In genomic region chr22:50115693-50116092, GRCh38 we compare ENCODE assay signal across 20 cellular contexts. TPM values are rescaled to one million over a fixed set of nuclear protein-coding genes. Genes with fewer than 3 reads are reported as not detected.
DNase-seq lines count a peak whose midpoint lies in the region; ATAC-seq and TF ChIP-seq lines count a peak whose summit lies in the region.
"Had no signal": no experiment of that assay in that cellular context is flagged by ENCODE, and none has a peak within 500 bp of the region (broad histone marks: within the 10 kb centered on the region; RNA-seq: fewer than 3 reads in every experiment).

No MANE protein-coding gene starts in this region.

- peak overlapping the region; percentile 53; the same call in 2 of the 3 replicates for H2BK15ac ChIP-seq in IMR-90 (ENCODE audit: low read depth, low read length)

- H2BK20ac ChIP-seq in IMR-90 (ENCODE audit: low read depth, low read length): peak overlapping the region; percentile 48

- H3K79me2 ChIP-seq in smooth muscle cell (ENCODE audit: low read depth): no peaks in the 10 kb centered on the region

- H3K27ac ChIP-seq in IMR-90 (ENCODE audit: insufficient read depth, low read length) (peak overlapping the region; percentile 30; the same call in 1 of the 2 replicates), VCaP (peak overlapping the region; percentile 61), smooth muscle cell (ENCODE audit: low read depth) (peak overlapping the region; percentile 29)
- H3K27ac ChIP-seq: C4-2B, cardiac muscle cell, gastrocnemius medialis had no signal

- CTCF ChIA-PET in IMR-90 (lab: Yijun Ruan, JAX): interaction anchor here (1.1 kb wide), 1 partner anchor 36 kb away, joined by 3 read pairs; no protein-coding TSS in a partner anchor

- H4K5ac ChIP-seq in IMR-90 (ENCODE audit: low read depth, low read length): peak overlapping the region; percentile 84

- H2AK9ac ChIP-seq in IMR-90 (replicated peaks; ENCODE audit: low read depth, low read length, poor library complexity): peak overlapping the region; percentile 77

- H3K56ac ChIP-seq in IMR-90 (ENCODE audit: extremely low read depth, insufficient read depth, low read length): no peak overlapping the region

- BruUV-seq in IMR-90 (replicated peaks; lab: Mats Ljungman, UMichigan): no TSS peak

- peaks cover 27% of the 10 kb centered on the region for H3K9me1 ChIP-seq in IMR-90 (ENCODE audit: insufficient read depth, low read length)

- peaks cover 0 to 14% of the 10 kb centered on the region in 2 experiments; a peak in 2 of 4 replicates for H3K79me1 ChIP-seq in IMR-90 (ENCODE audit: low read depth in 1 of 2, low read length in 2 of 2)

- H3K27me3 ChIP-seq in IMR-90 (ENCODE audit: control insufficient read depth, insufficient read depth, low read length) (no peaks in the 10 kb centered on the region), smooth muscle cell (ENCODE audit: low read depth) (no peaks in the 10 kb centered on the region)
- H3K27me3 ChIP-seq: cardiac muscle cell had no signal

- peak overlapping the region; percentile 67 for H3K4ac ChIP-seq in IMR-90 (ENCODE audit: low read depth, low read length)

- TF ChIP-seq CTCF in IMR-90 (conservative IDR thresholded peaks at IDR 0.05; ENCODE audit: low read depth, low read length) (no peak), VCaP (conservative IDR thresholded peaks at IDR 0.05) (no peak), fibroblast of villous mesenchyme (IDR thresholded peaks at IDR 0.05; ENCODE audit: insufficient read depth, low read depth, low read length) (no peak), smooth muscle cell (IDR thresholded peaks at IDR 0.05; ENCODE audit: borderline replicate concordance, insufficient read depth, poor library complexity, severe bottlenecking) (no peak)

- H2BK120ac ChIP-seq in IMR-90 (ENCODE audit: low read depth, low read length): peak overlapping the region; percentile 98

- DNase-seq in IMR-90: peak; percentile 35
- peak; percentile 65 for DNase-seq in fibroblast of villous mesenchyme (ENCODE audit: low read depth)
- DNase-seq in smooth muscle cell (lab: John Stamatoyannopoulos, UW; ENCODE audit: unreplicated experiment): no peak
- no peak for DNase-seq in NCI-H1930 (lab: John Stamatoyannopoulos, UW)
- DNase-seq: activated CD4-positive, alpha-beta T cell treated with anti-CD3 and anti-CD28 coated beads for 48 hours; activated T-cell treated with anti-CD3 and anti-CD28 coated beads for 4 hours; DMS79; endodermal cell; gastrocnemius medialis; NCI-H1694 treated with DMSO at 0.1 percent for 48 hours; NCI-H69; stimulated activated CD4-positive, alpha-beta T cell treated with anti-CD3 and anti-CD28 coated beads, Interleukin-1b, Interleukin-23, amount 100 ng/mL, for 48 hours had no signal

- H3K14ac ChIP-seq in IMR-90 (replicated peaks; ENCODE audit: low read depth, low read length): peak overlapping the region; percentile 60

- intact Hi-C loops in IMR-90 (cut with micrococcal nuclease): no loop called here

- H3K36me3 ChIP-seq in IMR-90 (ENCODE audit: control insufficient read depth, insufficient read depth, low read length) (peaks cover 9% of the 10 kb centered on the region; the same call in 1 of the 2 replicates), smooth muscle cell (ENCODE audit: low read depth) (no peaks in the 10 kb centered on the region)
- H3K36me3 ChIP-seq: cardiac muscle cell, gastrocnemius medialis had no signal

- peak overlapping the region; percentile 91 for H2AK5ac ChIP-seq in IMR-90 (ENCODE audit: low read depth, low read length)

- dilution Hi-C loops in IMR-90 (cut with HindIII; ENCODE audit: low sequenced_read_pairs, unreplicated experiment): no loop called here

- peak overlapping the region; percentile 98 for H4K91ac ChIP-seq in IMR-90 (ENCODE audit: insufficient read depth, low read depth, low read length)

- H3K4me3 ChIP-seq in IMR-90 (ENCODE audit: insufficient read depth, low read depth, low read length): no peak overlapping the region
- H3K4me3 ChIP-seq in fibroblast of villous mesenchyme (ENCODE audit: low read depth, low read length): no peak overlapping the region
- no peak overlapping the region for H3K4me3 ChIP-seq in smooth muscle cell
- H3K4me3 ChIP-seq: cardiac muscle cell, gastrocnemius medialis, lung had no signal

- POLR2A ChIA-PET in IMR-90 (lab: Charles Lee; ENCODE audit: unreplicated experiment): no interaction called here

- TF ChIP-seq POLR2A in IMR-90 (IDR thresholded peaks at IDR 0.05; ENCODE audit: low read depth, low read length): no peak

- H3K9ac ChIP-seq in IMR-90 (ENCODE audit: low read depth, low read length) (no peak overlapping the region; the same call in 1 of the 2 replicates), smooth muscle cell (ENCODE audit: low read depth) (no peak overlapping the region)

- H3K9me3 ChIP-seq in IMR-90 (ENCODE audit: control insufficient read depth, insufficient read depth, low read length): no peaks in the 10 kb centered on the region
- no peaks in the 10 kb centered on the region for H3K9me3 ChIP-seq in smooth muscle cell (replicated peaks; ENCODE audit: low read depth)
- H3K9me3 ChIP-seq: gastrocnemius medialis had no signal

- H4K8ac ChIP-seq in IMR-90 (ENCODE audit: low read depth in 2 of 2, low read length in 2 of 2): peak overlapping the region; percentile 11 to 43; a peak in 2 of 4 replicates

- 70% methylated on average over 2 of the region's 10 CpGs; no CpG with 5 or more reads in 1 of the 2 experiments for WGBS in IMR-90 (ENCODE audit: extremely low coverage in 2 of 2, insufficient read length in 1 of 2), 2 experiments
- WGBS in smooth muscle cell (ENCODE audit: low lambda C conversion rate): 79% methylated on average over 10 of the region's 10 CpGs

- H4K20me1 ChIP-seq in IMR-90 (ENCODE audit: insufficient read depth, low read length): no peaks in the 10 kb centered on the region
- H4K20me1 ChIP-seq in smooth muscle cell (ENCODE audit: low read depth): no peaks in the 10 kb centered on the region

- no peak for TF ChIP-seq RAD21 in IMR-90 (IDR thresholded peaks at IDR 0.05; ENCODE audit: low read length)

- in situ Hi-C loops in IMR-90 (cut with MboI; ENCODE audit: low sequenced_read_pairs): no loop called here

- no peak overlapping the region; the same call in 1 of the 2 replicates for H3K4me2 ChIP-seq in IMR-90 (ENCODE audit: low read depth, low read length)
- no peak overlapping the region for H3K4me2 ChIP-seq in smooth muscle cell

- H2AFZ ChIP-seq in IMR-90 (replicated peaks; ENCODE audit: low read length, poor library complexity) (peak overlapping the region; percentile 74), smooth muscle cell (ENCODE audit: low read depth) (no peak overlapping the region)

- peak overlapping the region; percentile 78 for H3K18ac ChIP-seq in IMR-90 (ENCODE audit: low read depth, low read length)

- no peak overlapping the region for H2BK5ac ChIP-seq in IMR-90 (ENCODE audit: low read depth, low read length, poor library complexity, severe bottlenecking)

- H3K4me1 ChIP-seq in IMR-90 (ENCODE audit: control insufficient read depth, insufficient read depth, low read length) (peaks cover 39% of the 10 kb centered on the region), smooth muscle cell (ENCODE audit: low read depth) (peaks cover 16% of the 10 kb centered on the region)
- H3K4me1 ChIP-seq: gastrocnemius medialis had no signal

- H3K23ac ChIP-seq in IMR-90 (ENCODE audit: low read depth, low read length): peak overlapping the region; percentile 63

- ATAC-seq in IMR-90 (ENCODE audit: low read depth): no peak
- ATAC-seq in GM18498 (IDR thresholded peaks at IDR 0.05; ENCODE audit: unreplicated experiment): no peak
- ATAC-seq in GM21367 (IDR thresholded peaks at IDR 0.05; ENCODE audit: unreplicated experiment): no peak
- ATAC-seq: gastrocnemius medialis had no signal

- H3F3A ChIP-seq in smooth muscle cell (ENCODE audit: low read depth): peaks cover 3% of the 10 kb centered on the region

TF ChIP-seq in IMR-90, 13 proteins besides CTCF, POLR2A, EP300 and RAD21 (continues in another document):
- TF ChIP-seq MXI1 (IDR thresholded peaks at IDR 0.05; ENCODE audit: borderline replicate concordance, low read depth, low read length) (no peak), RFX5 (IDR thresholded peaks at IDR 0.05; ENCODE audit: low read depth, low read length) (no peak), CEBPB (IDR thresholded peaks at IDR 0.05; ENCODE audit: low read depth, low read length) (no peak)

RNA-seq across cellular contexts. Expression of gene MOV10L1, which starts 25.9 kb away (rescaled TPM):
- 0.72 and 0.83 TPM in 2 replicates for total RNA-seq in IMR-90 (2012; rRNA removed)
- 0.83 and 1.4 TPM in 2 replicates for polyA plus RNA-seq in IMR-90 (2012; rRNA removed)
- polyA plus RNA-seq in IMR-90 (2012; cell fraction: cytosol; rRNA removed): 0.31 and 0.67 TPM in 2 replicates
- polyA plus RNA-seq in IMR-90 (2012; cell fraction: nucleus; rRNA removed; ENCODE audit: low replicate concordance): 10.7 and 19.6 TPM in 2 replicates
- total RNA-seq in fibroblast of villous mesenchyme: 9.7 and 10.8 TPM in 2 replicates
- 0.85 and 1.2 TPM in 2 replicates for total RNA-seq in smooth muscle cell
- polyA plus RNA-seq in smooth muscle cell: 0.10 and 1.1 TPM in 2 replicates
- total RNA-seq: cardiac muscle cell, renal cortical epithelial cell had no signal

RNA-seq across cellular contexts. Expression of gene MLC1, which starts 30.5 kb away (rescaled TPM):
- total RNA-seq in IMR-90 (2012; rRNA removed) (not detected in 2 replicates), fibroblast of villous mesenchyme (under 0.01 TPM in 2 replicates), smooth muscle cell (4.2 and 5.6 TPM in 2 replicates)
- polyA plus RNA-seq in IMR-90 (2012; rRNA removed) (0.07 and 0.10 TPM in 2 replicates), smooth muscle cell (5.6 and 6.3 TPM in 2 replicates)
- polyA plus RNA-seq in IMR-90 (2012; cell fraction: cytosol; rRNA removed): 0.02 and 0.19 TPM in 2 replicates
- 0.05 and 0.08 TPM in 2 replicates for polyA plus RNA-seq in IMR-90 (2012; cell fraction: nucleus; rRNA removed; ENCODE audit: low replicate concordance)
- total RNA-seq: renal cortical epithelial cell had no signal

RNA-seq across cellular contexts. Expression of gene PANX2, which starts 54.8 kb away (rescaled TPM):
- under 0.01 and 0.18 TPM in 2 replicates for total RNA-seq in IMR-90 (2012; rRNA removed)
- polyA plus RNA-seq in IMR-90 (2012; rRNA removed): 1.3 and 1.7 TPM in 2 replicates
- 1.6 and 3.8 TPM in 2 replicates for polyA plus RNA-seq in IMR-90 (2012; cell fraction: cytosol; rRNA removed)
- polyA plus RNA-seq in IMR-90 (2012; cell fraction: nucleus; rRNA removed; ENCODE audit: low replicate concordance): 7.1 and 11.4 TPM in 2 replicates
- 0.32 and 0.43 TPM in 2 replicates for total RNA-seq in fibroblast of villous mesenchyme
- total RNA-seq in smooth muscle cell: 5.1 TPM in 2 replicates
- 2.5 and 2.9 TPM in 2 replicates for polyA plus RNA-seq in smooth muscle cell
- total RNA-seq: renal cortical epithelial cell had no signal

RNA-seq across cellular contexts. Expression of gene TTLL8, which starts 57.6 kb away (rescaled TPM):
- not detected in 2 replicates for total RNA-seq in IMR-90 (2012; rRNA removed)
- polyA plus RNA-seq in IMR-90 (2012; rRNA removed): not detected in 2 replicates
- not detected in 2 replicates for polyA plus RNA-seq in IMR-90 (2012; cell fraction: cytosol; rRNA removed)
- polyA plus RNA-seq in IMR-90 (2012; cell fraction: nucleus; rRNA removed; ENCODE audit: low replicate concordance): not detected in 2 replicates
- not detected in 2 replicates for total RNA-seq in fibroblast of villous mesenchyme
- total RNA-seq in smooth muscle cell: not detected in 2 replicates
- 0.10 TPM in 1 of 2 replicates, not detected in the other for polyA plus RNA-seq in smooth muscle cell
- total RNA-seq: cardiac muscle cell, gastrocnemius medialis, lung, renal cortical epithelial cell, subcutaneous adipose tissue had no signal
- polyA plus RNA-seq: cardiac muscle cell, lung had no signal

Comparison
In these comparisons a context has a peak if more than half of its experiments do, and no peak if none do; other contexts are left out.
1. DNase-seq: peak in IMR-90 (single experiment) and fibroblast of villous mesenchyme (single experiment); none in smooth muscle cell (single experiment) and NCI-H1930 (0 of 2).
2. Peak in every context shown above with its lines, with median percentiles within 50 percentile points of each other: H3K27ac ChIP-seq.